In the genomic region with DNA sequence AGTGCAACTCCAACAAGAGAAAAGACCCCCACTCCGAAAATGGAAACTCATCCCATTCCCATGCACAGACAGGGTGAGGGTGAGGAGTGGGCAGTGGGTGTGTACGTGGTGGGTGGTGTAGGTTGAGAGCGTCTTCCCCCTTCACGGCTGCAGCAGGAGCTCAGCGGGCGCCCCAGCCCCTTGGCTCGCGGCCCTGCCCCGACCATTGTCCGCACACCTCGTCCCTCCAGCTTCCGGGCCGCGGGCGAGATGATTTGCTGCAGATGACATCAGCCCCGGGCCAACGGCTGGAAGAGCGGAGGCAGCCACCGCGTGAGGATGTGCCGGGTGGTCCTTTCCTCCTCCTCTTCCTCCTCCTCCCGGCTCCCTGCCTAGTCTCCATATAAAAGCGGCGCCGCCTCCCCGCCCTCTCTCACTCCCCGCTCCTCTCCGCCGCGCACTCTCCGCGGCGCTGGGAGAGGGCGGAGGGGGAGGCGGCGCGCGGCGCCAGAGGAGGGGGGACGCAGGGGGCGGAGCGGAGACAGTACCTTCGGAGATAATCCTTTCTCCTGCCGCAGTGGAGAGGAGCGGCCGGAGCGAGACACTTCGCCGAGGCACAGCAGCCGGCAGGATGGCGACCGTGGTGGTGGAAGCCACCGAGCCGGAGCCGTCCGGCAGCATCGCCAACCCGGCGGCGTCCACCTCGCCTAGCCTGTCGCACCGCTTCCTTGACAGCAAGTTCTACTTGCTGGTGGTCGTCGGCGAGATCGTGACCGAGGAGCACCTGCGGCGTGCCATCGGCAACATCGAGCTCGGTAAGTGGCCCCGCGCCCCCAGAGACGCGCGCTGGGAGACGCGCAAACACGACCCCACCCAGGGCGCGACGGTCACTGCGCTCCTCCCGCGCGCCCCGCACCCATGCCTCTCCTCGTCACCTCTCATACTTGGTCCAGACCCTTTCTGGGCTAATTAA, we compare ENCODE assay signal across 8 cellular contexts. TPM values are rescaled to one million over a fixed set of nuclear protein-coding genes. Genes with fewer than 3 reads are reported as not detected.
A peak's percentile ranks its signal among the peaks of the same experiment; 100 is the strongest.
DNase-seq lines count a peak whose midpoint lies in the region; TF ChIP-seq lines count a peak whose summit lies in the region.

A gene (plus strand): TSS at position 554 of the 952 bp plus-strand sequence. CDS start 57 bp downstream, at position 611.

- H3K4me3 ChIP-seq in LNCaP clone FGC (ENCODE audit: low read depth, low read length) (peak within 1 kb of the TSS; percentile 64), SK-N-MC (peak within 1 kb of the TSS; percentile 93), epithelial cell of proximal tubule (ENCODE audit: low read depth, low read length) (peak within 1 kb of the TSS; percentile 75), suprapubic skin (peak within 1 kb of the TSS; percentile 65)

- H3K36me3 ChIP-seq in SK-N-MC (ENCODE audit: insufficient read depth, low read length) (no peaks in the 10 kb centered on the region), suprapubic skin (no peaks in the 10 kb centered on the region)

- H3K9me3 ChIP-seq in SK-N-MC (ENCODE audit: low read depth, low read length) = no peaks in the 10 kb centered on the region
- H3K9me3 ChIP-seq in suprapubic skin = no peaks in the 10 kb centered on the region

- TF ChIP-seq EP300 in suprapubic skin (IDR thresholded peaks at IDR 0.05) = no peak

- 2% methylated on average over 59 of the region's 90 CpGs for WGBS in suprapubic skin

- peaks cover 23% of the 10 kb centered on the region for H3K27me3 ChIP-seq in suprapubic skin

- no peak for TF ChIP-seq CTCF in LNCaP clone FGC (IDR thresholded peaks at IDR 0.05; ENCODE audit: control insufficient read depth, extremely low read depth, insufficient read depth)
- no peak for TF ChIP-seq CTCF in epithelial cell of proximal tubule (conservative IDR thresholded peaks at IDR 0.05; ENCODE audit: low read depth, low read length)
- TF ChIP-seq CTCF in suprapubic skin (IDR thresholded peaks at IDR 0.05) = no peak

- H3K27ac ChIP-seq in SK-N-MC = no peak within 1 kb of the TSS
- H3K27ac ChIP-seq in suprapubic skin = peak within 1 kb of the TSS; percentile 90

- peak within 1 kb of the TSS; percentile 49 for H3K9ac ChIP-seq in SK-N-MC (ENCODE audit: insufficient read length)

- in situ Hi-C loops in G401 (cut with HindIII; ENCODE audit: low sequenced_read_pairs) = no loop called here

- peak in 1 of 2 donors; percentile 33 for TF ChIP-seq POLR2A in suprapubic skin (IDR thresholded peaks at IDR 0.05)

- peaks cover 20% of the 10 kb centered on the region for H3K4me1 ChIP-seq in suprapubic skin

- DNase-seq in G401 (ENCODE audit: low spot score) = peak; percentile 86
- DNase-seq in LNCaP clone FGC (ENCODE audit: low read depth) = no peak
- no peak for DNase-seq in SK-N-MC (ENCODE audit: low read depth, low spot score)
- DNase-seq in epithelial cell of proximal tubule (ENCODE audit: low read depth) = no peak
- DNase-seq in lung microvascular endothelial cell (ENCODE audit: low read depth in 2 of 2) = peak; percentile 76 to 78
- DNase-seq in suprapubic skin (ENCODE audit: low spot score in 2 of 2) = peak; percentile 74 to 81
- DNase-seq in OCI-M2 (lab: John Stamatoyannopoulos, UW; ENCODE audit: unreplicated experiment) = no peak
- DNase-seq in activated CD8-positive, alpha-beta memory T cell treated with anti-CD3 and anti-CD28 coated beads, Interleukin-2, amount 50 U/mL, for 4 hours = no peak

RNA-seq across cellular contexts. Expression of the gene that starts here (rescaled TPM):
- 11.3 and 21.9 TPM in 2 replicates for total RNA-seq in G401 (2014; rRNA removed; shearing (Covaris generic))
- total RNA-seq in epithelial cell of proximal tubule (234 and 305 TPM in 2 replicates), lung microvascular endothelial cell (41.1 and 41.4 TPM in 2 replicates), suprapubic skin (100 to 1,000 TPM in 1 of 4 donors, 10 to 100 TPM in 3; 38.1 to 172 (median 67.5) TPM)

Comparison
In these comparisons a context has a peak if more than half of its experiments do, and no peak if none do; other contexts are left out.
1. DNase-seq: peak in G401 (single experiment), lung microvascular endothelial cell (2 of 2) and suprapubic skin (2 of 2); none in LNCaP clone FGC (single experiment), SK-N-MC (single experiment), epithelial cell of proximal tubule (single experiment), OCI-M2 (single experiment) and activated CD8-positive, alpha-beta memory T cell treated with anti-CD3 and anti-CD28 coated beads, Interleukin-2, amount 50 U/mL, for 4 hours (single experiment).
2. Peak in every context shown above with its lines, with median percentiles within 50 percentile points of each other: H3K4me3 ChIP-seq.